In genomic region chr7:103065666-103066065, GRCh38 we compare ENCODE assay signal across 1 cellular context.
TF ChIP-seq lines count a peak whose summit lies in the region.

No MANE protein-coding gene starts in this region.

TF ChIP-seq in GM23338, 12 proteins besides CTCF, POLR2A, EP300 and RAD21 (continued from another document):
- TF ChIP-seq ZNF462 (CRISPR knock-in tag; IDR thresholded peaks at IDR 0.05): no peak
- no peak for TF ChIP-seq CREB1 (CRISPR knock-in tag; IDR thresholded peaks at IDR 0.05; ENCODE audit: low read depth)
- no peak for TF ChIP-seq ZNF331 (CRISPR knock-in tag; IDR thresholded peaks at IDR 0.05; ENCODE audit: low read depth)
- no peak for TF ChIP-seq EZH2 (IDR thresholded peaks at IDR 0.05; ENCODE audit: low read depth, unreplicated experiment)
- TF ChIP-seq STAT1 (IDR thresholded peaks at IDR 0.05; ENCODE audit: unreplicated experiment): no peak
TF ChIP-seq in GM23338: peak in this region for 0.
